In genomic region chr5:79511945-79512493, GRCh38 we compare ENCODE assay signal across 8 cellular contexts. TPM values are rescaled to one million over a fixed set of nuclear protein-coding genes. Genes with fewer than 3 reads are reported as not detected.
DNase-seq lines count a peak whose midpoint lies in the region; ATAC-seq and TF ChIP-seq lines count a peak whose summit lies in the region.
"Had no signal": no experiment of that assay in that cellular context is flagged by ENCODE, and none has a peak within 500 bp of the region (broad histone marks: within the 10 kb centered on the region; RNA-seq: fewer than 3 reads in every experiment).

No MANE protein-coding gene starts in this region.

- H3K4me1 ChIP-seq in NT2/D1 (ENCODE audit: insufficient read depth, insufficient read length), result peaks cover 3% of the 10 kb centered on the region
- H3K4me1 ChIP-seq in esophagus squamous epithelium, result peaks cover 0 to 50% (median 16%) of the 10 kb centered on the region in 3 donors

- H3K36me3 ChIP-seq in NT2/D1 (ENCODE audit: insufficient read depth, insufficient read length, low read length), result peaks cover 3% of the 10 kb centered on the region
- H3K36me3 ChIP-seq in esophagus squamous epithelium, result no peaks in the 10 kb centered on the region

- H3K9me3 ChIP-seq in NT2/D1 (ENCODE audit: insufficient read depth, low read length) (no peaks in the 10 kb centered on the region), esophagus squamous epithelium (no peaks in the 10 kb centered on the region)

- no peak for DNase-seq in GM12865 (ENCODE audit: low read depth)
- DNase-seq in NT2/D1 (ENCODE audit: low read depth, low spot score), result no peak
- DNase-seq in esophagus squamous epithelium (lab: John Stamatoyannopoulos, UW), result no peak
- DNase-seq in retinal pigment epithelial cell (ENCODE audit: low read depth), result no peak
- DNase-seq in stimulated activated CD4-positive, alpha-beta T cell treated with anti-CD3 and anti-CD28 coated beads, Interleukin-12 subunit alpha, Interleukin-12 subunit beta, amount 100 ng/mL, for 4 hours, result no peak
- DNase-seq: head of caudate nucleus had no signal

- H3K27me3 ChIP-seq in NT2/D1 (ENCODE audit: insufficient read depth, insufficient read length) (no peaks in the 10 kb centered on the region), esophagus squamous epithelium (no peaks in the 10 kb centered on the region)

- no peak overlapping the region for H3K27ac ChIP-seq in esophagus squamous epithelium

- H3K4me3 ChIP-seq in GM12865 (ENCODE audit: low read depth, low read length) (peak overlapping the region; percentile 59), NT2/D1 (ENCODE audit: insufficient read length, low read depth) (peak overlapping the region; percentile 78), esophagus squamous epithelium (peak overlapping the region; percentile 69 to 98 (median 76)), retinal pigment epithelial cell (ENCODE audit: low read length) (peak overlapping the region; percentile 70)

- TF ChIP-seq POLR2A in esophagus squamous epithelium (IDR thresholded peaks at IDR 0.05), result no peak

- 14 to 26% methylated on average over 11 of the region's 11 CpGs for WGBS in esophagus squamous epithelium, 2 donors

- peak overlapping the region; percentile 93 for H3K9ac ChIP-seq in NT2/D1 (ENCODE audit: insufficient read length, low read depth)

- intact Hi-C loops in esophagus squamous epithelium (cut with DNase I), result no loop called here

- no peak for TF ChIP-seq CTCF in GM12865 (IDR thresholded peaks at IDR 0.05; ENCODE audit: insufficient read depth, low read depth, low read length, missing control alignments)
- TF ChIP-seq CTCF in esophagus squamous epithelium (IDR thresholded peaks at IDR 0.05), result no peak
- TF ChIP-seq CTCF in retinal pigment epithelial cell (conservative IDR thresholded peaks at IDR 0.05; ENCODE audit: low read depth, low read length), result no peak

- ATAC-seq in HG02870 (IDR thresholded peaks at IDR 0.05; ENCODE audit: unreplicated experiment) (no peak), GM21390 (IDR thresholded peaks at IDR 0.05; ENCODE audit: unreplicated experiment) (no peak)

RNA-seq across cellular contexts. Expression of gene HOMER1, which starts 1.9 kb away (rescaled TPM):
- total RNA-seq in esophagus squamous epithelium, result 10 to 100 TPM in 1 of 4 donors, 1 to 10 TPM in 3; 4.9 to 10.6 (median 8.2) TPM
